In the genomic region with DNA sequence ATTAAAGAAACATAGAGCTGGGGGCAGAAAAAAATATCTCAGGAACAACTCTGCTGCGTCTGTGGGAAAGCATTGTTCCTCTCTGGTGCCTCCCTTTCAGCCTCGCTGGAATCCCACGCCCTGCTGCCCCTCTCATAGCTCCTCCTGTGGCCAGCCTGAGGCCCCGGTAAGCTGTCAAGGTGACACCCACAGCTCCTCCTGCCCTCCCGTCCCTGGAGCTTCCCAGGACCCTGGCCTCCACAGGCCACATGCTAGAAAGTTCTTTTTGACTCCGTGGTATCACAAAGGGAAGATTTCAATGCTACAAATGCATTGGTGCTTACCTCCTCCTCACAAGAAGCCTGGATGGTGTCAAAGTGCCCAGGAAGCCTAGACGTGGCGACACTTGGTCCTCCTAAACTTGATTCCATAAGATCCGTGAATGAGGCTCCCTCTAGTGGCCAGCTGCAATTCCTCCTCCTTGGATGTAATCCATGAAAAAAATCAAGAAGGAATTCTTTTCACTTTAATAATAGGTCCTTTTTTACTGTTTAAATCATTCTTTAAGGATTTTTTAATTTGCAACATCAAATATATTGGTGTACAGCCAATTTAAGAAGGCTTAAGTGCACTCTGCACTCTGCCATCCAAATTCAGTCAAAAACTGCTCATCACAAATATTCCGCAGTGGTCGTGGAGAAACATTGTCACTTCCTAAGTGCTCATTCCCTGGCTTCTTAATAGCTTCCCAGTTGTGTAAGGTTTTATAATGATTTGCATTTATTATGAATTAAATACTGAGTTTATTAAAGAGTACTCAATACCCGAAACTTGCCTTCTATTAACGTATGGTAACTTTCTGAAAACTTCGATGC, we compare ENCODE assay signal across 8 cellular contexts.
DNase-seq lines count a peak whose midpoint lies in the region; ATAC-seq and TF ChIP-seq lines count a peak whose summit lies in the region.

No MANE protein-coding gene starts in this region.

- H3K4me1 ChIP-seq in RWPE2 (ENCODE audit: insufficient read depth, poor library complexity, severe bottlenecking): no peaks in the 10 kb centered on the region

- H3K27me3 Mint-ChIP-seq in brain (peaks cover 3% of the 10 kb centered on the region), immature natural killer cell (ENCODE audit: low read depth in 3 of 3) (peaks cover 0 to 3% (median 3%) of the 10 kb centered on the region in 3 donors)

- no peak for ATAC-seq in RWPE2 (ENCODE audit: low read depth)

- H3K27ac ChIP-seq in RWPE2 (ENCODE audit: poor library complexity, severe bottlenecking): no peak overlapping the region

- H3K36me3 Mint-ChIP-seq in brain (peaks cover 3% of the 10 kb centered on the region), immature natural killer cell (no peaks in the 10 kb centered on the region)

- TF ChIP-seq CTCF in RWPE2 (IDR thresholded peaks at IDR 0.05; ENCODE audit: poor library complexity, severe bottlenecking) (peak; percentile 95), brain (conservative IDR thresholded peaks at IDR 0.05) (peak; percentile 85 to 92)

- H3K4me3 Mint-ChIP-seq in brain: no peak overlapping the region
- H3K4me3 Mint-ChIP-seq in immature natural killer cell: no peak overlapping the region

- H3K27ac Mint-ChIP-seq in brain: peak overlapping the region in 4 of 5 experiments; percentile 6 to 90 (median 73)
- no peak overlapping the region for H3K27ac Mint-ChIP-seq in immature natural killer cell

- H3K4me3 ChIP-seq in MG63: no peak overlapping the region
- no peak overlapping the region for H3K4me3 ChIP-seq in RWPE2 (ENCODE audit: severe bottlenecking)

- peak; percentile 27 to 46 for DNase-seq in activated CD4-positive, alpha-beta T cell treated with anti-CD3 and anti-CD28 coated beads for 24 hours (ENCODE audit: low read depth in 2 of 2)
- no peak for DNase-seq in activated CD4-positive, alpha-beta T cell treated with anti-CD3 and anti-CD28 coated beads for 1 hour
- DNase-seq in MG63 (peak; percentile 39), RWPE2 (ENCODE audit: low spot score) (no peak), immature natural killer cell (peak in 2 of 3 donors; percentile 4 to 7), GOT3 (lab: John Stamatoyannopoulos, UW) (no peak)
- DNase-seq in stimulated activated CD4-positive, alpha-beta T cell treated with anti-CD3 and anti-CD28 coated beads, Interleukin-12 subunit alpha, Interleukin-12 subunit beta, amount 100 ng/mL, for 48 hours (ENCODE audit: low read depth in 2 of 3, low spot score in 1 of 3): peak; percentile 22 to 35 (median 34)

- no peaks in the 10 kb centered on the region for H3K9me3 ChIP-seq in MG63
- no peaks in the 10 kb centered on the region for H3K9me3 ChIP-seq in RWPE2 (ENCODE audit: severe bottlenecking)

- no peaks in the 10 kb centered on the region for H3K27me3 ChIP-seq in MG63
- H3K27me3 ChIP-seq in RWPE2 (ENCODE audit: insufficient read depth, poor library complexity, severe bottlenecking): peaks cover 22% of the 10 kb centered on the region

- H3K4me1 Mint-ChIP-seq in brain: peaks cover 4% of the 10 kb centered on the region
- H3K4me1 Mint-ChIP-seq in immature natural killer cell: no peaks in the 10 kb centered on the region

- H3K9me3 Mint-ChIP-seq in brain (peaks cover 0 to 3% (median 0%) of the 10 kb centered on the region in 5 experiments), immature natural killer cell (no peaks in the 10 kb centered on the region)

- H3K36me3 ChIP-seq in MG63 (no peaks in the 10 kb centered on the region), RWPE2 (ENCODE audit: low read depth) (no peaks in the 10 kb centered on the region)

Comparison
In these comparisons a context has a peak if more than half of its experiments do, and no peak if none do; other contexts are left out.
1. DNase-seq: peak in activated CD4-positive, alpha-beta T cell treated with anti-CD3 and anti-CD28 coated beads for 24 hours (2 of 2), MG63 (single experiment), immature natural killer cell (2 of 3) and stimulated activated CD4-positive, alpha-beta T cell treated with anti-CD3 and anti-CD28 coated beads, Interleukin-12 subunit alpha, Interleukin-12 subunit beta, amount 100 ng/mL, for 48 hours (3 of 3); none in activated CD4-positive, alpha-beta T cell treated with anti-CD3 and anti-CD28 coated beads for 1 hour (single experiment), RWPE2 (single experiment) and GOT3 (single experiment).
2. H3K27ac Mint-ChIP-seq: peak in brain (4 of 5); none in immature natural killer cell (0 of 6).